In the genomic region with DNA sequence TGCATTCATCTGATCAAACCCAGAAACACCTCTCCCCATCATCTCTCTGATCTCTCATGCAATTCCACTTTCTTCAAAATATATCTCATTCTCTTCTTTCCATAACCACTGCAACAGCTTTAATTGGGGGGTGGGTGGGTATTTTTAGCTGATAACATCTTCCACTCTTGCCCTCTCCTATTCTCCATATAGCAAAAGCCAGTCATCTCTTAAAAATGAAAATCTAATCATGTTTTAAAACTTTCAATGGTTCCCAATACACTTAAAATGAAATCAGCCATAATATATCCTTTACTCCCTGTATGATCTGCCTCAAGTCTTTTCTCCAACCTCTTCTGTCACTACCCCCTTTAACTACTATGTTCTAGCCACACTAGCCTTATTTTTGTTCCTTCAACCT, we compare ENCODE assay signal across 10 cellular contexts. TPM values are rescaled to one million over a fixed set of nuclear protein-coding genes. Genes with fewer than 3 reads are reported as not detected.
DNase-seq lines count a peak whose midpoint lies in the region; ATAC-seq and TF ChIP-seq lines count a peak whose summit lies in the region.
"Had no signal": no experiment of that assay in that cellular context is flagged by ENCODE, and none has a peak within 500 bp of the region (broad histone marks: within the 10 kb centered on the region; RNA-seq: fewer than 3 reads in every experiment).

No MANE protein-coding gene starts in this region.

- peak overlapping the region; percentile 52 for H3K4me3 ChIP-seq in BJ (ENCODE audit: low read depth, low read length)
- peak overlapping the region; percentile 89 for H3K4me3 ChIP-seq in LNCaP clone FGC (ENCODE audit: low read depth, low read length)
- H3K4me3 ChIP-seq in coronary artery, result peak overlapping the region; percentile 89

- H3K4me3 Mint-ChIP-seq in nephron, result peak overlapping the region; percentile 97 to 99 (median 98)

- peaks cover 5% of the 10 kb centered on the region for H3K36me3 ChIP-seq in BJ (ENCODE audit: control insufficient read depth, insufficient read depth, low read length)

- H3K27ac Mint-ChIP-seq in nephron, result peak overlapping the region; percentile 99

- H3K9me3 Mint-ChIP-seq in nephron, result no peaks in the 10 kb centered on the region

- no peak for DNase-seq in BJ (ENCODE audit: low read depth)
- DNase-seq in LNCaP clone FGC (ENCODE audit: low read depth), result no peak
- DNase-seq in coronary artery (ENCODE audit: low spot score), result no peak
- no peak for DNase-seq in NCI-H187 treated with DMSO at 0.1 percent for 48 hours (lab: John Stamatoyannopoulos, UW)
- no peak for DNase-seq in activated CD4-positive, CD25-positive, alpha-beta regulatory T cell treated with anti-CD3 and anti-CD28 coated beads, Interleukin-2, amount 50 U/mL, for 72 hours
- DNase-seq in DMS 273 treated with DMSO at 0.1 percent for 48 hours (lab: John Stamatoyannopoulos, UW), result no peak
- DNase-seq: head of caudate nucleus; stimulated activated CD8-positive, alpha-beta memory T cell treated with anti-CD3 and anti-CD28 coated beads, Interleukin-4, amount 100 ng/mL, for 48 hours had no signal

- CTCF ChIA-PET in BJ (lab: Yijun Ruan, JAX), result no interaction called here

- H3K27ac ChIP-seq in coronary artery, result no peak overlapping the region

- POLR2A ChIA-PET in BJ (lab: Charles Lee), result no interaction called here

- TF ChIP-seq CTCF in BJ (IDR thresholded peaks at IDR 0.05; ENCODE audit: insufficient read depth, low read depth, low read length) (no peak), LNCaP clone FGC (IDR thresholded peaks at IDR 0.05; ENCODE audit: control insufficient read depth, extremely low read depth, insufficient read depth) (no peak), coronary artery (IDR thresholded peaks at IDR 0.05) (no peak), nephron (IDR thresholded peaks at IDR 0.05; ENCODE audit: unreplicated experiment in 3 of 3) (no peak)

- ATAC-seq in HG03460 (IDR thresholded peaks at IDR 0.05; ENCODE audit: unreplicated experiment), result no peak

- no peaks in the 10 kb centered on the region for H3K27me3 ChIP-seq in BJ (ENCODE audit: control insufficient read depth, insufficient read depth, low read length)

- H3K4me1 Mint-ChIP-seq in nephron, result peaks cover 32% of the 10 kb centered on the region

- peaks cover 27% of the 10 kb centered on the region for H3K36me3 Mint-ChIP-seq in nephron (ENCODE audit: low read depth)

- H3K27me3 Mint-ChIP-seq in nephron (ENCODE audit: low read depth), result no peaks in the 10 kb centered on the region

RNA-seq across cellular contexts. Expression of a gene that starts 1.5 kb away (rescaled TPM):
- 37.7 and 89.6 TPM in 2 replicates for polyA plus RNA-seq in BJ (2011; rRNA removed)
- polyA minus RNA-seq in BJ (2011; rRNA and poly(A)+ RNA removed), result 23.7 and 24.1 TPM in 2 replicates

RNA-seq across cellular contexts. Expression of a gene that starts 2.5 kb away (rescaled TPM):
- polyA plus RNA-seq in BJ (2011; rRNA removed), result 3.1 and 5.5 TPM in 2 replicates
- polyA minus RNA-seq in BJ (2011; rRNA and poly(A)+ RNA removed), result 2.1 and 2.7 TPM in 2 replicates

RNA-seq across cellular contexts. Expression of a gene that starts 52.4 kb away (rescaled TPM):
- polyA plus RNA-seq in BJ (2011; rRNA removed), result 0.69 and 1.6 TPM in 2 replicates
- polyA minus RNA-seq in BJ (2011; rRNA and poly(A)+ RNA removed), result 0.81 and 2.7 TPM in 2 replicates
